9 cellular contexts compared by ENCODE assay signal in genomic region chr20:64056889-64057627, GRCh38. TPM values are rescaled to one million over a fixed set of nuclear protein-coding genes. Genes with fewer than 3 reads are reported as not detected.
DNase-seq lines count a peak whose midpoint lies in the region; ATAC-seq and TF ChIP-seq lines count a peak whose summit lies in the region.
"Had no signal": no experiment of that assay in that cellular context is flagged by ENCODE, and none has a peak within 500 bp of the region (broad histone marks: within the 10 kb centered on the region; RNA-seq: fewer than 3 reads in every experiment).

No MANE protein-coding gene starts in this region.

- no peaks in the 10 kb centered on the region for H4K20me1 ChIP-seq in mammary epithelial cell (ENCODE audit: insufficient read depth, low read length)

- in situ Hi-C loops in mammary epithelial cell (cut with MboI; ENCODE audit: low sequenced_read_pairs in 2 of 2), result no loop called here

- DNase-seq in activated naive CD4-positive, alpha-beta T cell treated with anti-CD3 and anti-CD28 coated beads for 36 hours, result no peak
- DNase-seq in activated naive CD4-positive, alpha-beta T cell (lab: John Stamatoyannopoulos, UW), result no peak
- no peak for DNase-seq in activated CD4-positive, alpha-beta memory T cell treated with anti-CD3 and anti-CD28 coated beads for 36 hours
- DNase-seq in left lobe of liver (ENCODE audit: low spot score) (no peak), thyroid gland (no peak), cortex of kidney (lab: John Stamatoyannopoulos, UW) (no peak), mammary epithelial cell (no peak), NCI-H524 (lab: John Stamatoyannopoulos, UW) (no peak)

- CTCF ChIA-PET in activated naive CD4-positive, alpha-beta T cell treated with anti-CD3 and anti-CD28 coated beads for 36 hours (lab: Charles Lee), result interaction anchor here (0.7 to 1.8 kb wide), 8 partner anchors 16 to 518 kb away, joined by 3 to 16 read pairs (median 4); partner anchors contain the start of gene PRPF6
- CTCF ChIA-PET in activated CD4-positive, alpha-beta memory T cell treated with anti-CD3 and anti-CD28 coated beads for 36 hours (lab: Charles Lee), result interaction anchor here (0.6 to 5.8 kb wide), 13 partner anchors 8 to 519 kb away, joined by 3 to 38 read pairs (median 3); partner anchors contain the start of genes C20orf204, OPRL1, PRPF6 and SAMD10
- CTCF ChIA-PET in mammary epithelial cell (lab: Charles Lee; ENCODE audit: low non-redundant PET), result no interaction called here

- no peak overlapping the region for H3K4me3 ChIP-seq in thyroid gland (replicated peaks in 1 of 3)
- no peak overlapping the region for H3K4me3 ChIP-seq in mammary epithelial cell (replicated peaks in 1 of 3; ENCODE audit: insufficient read depth in 1 of 3, low read depth in 2 of 3, low read length in 3 of 3)

- POLR2A ChIA-PET in activated CD4-positive, alpha-beta memory T cell treated with anti-CD3 and anti-CD28 coated beads for 36 hours (lab: Charles Lee), result interaction anchor here (0.6 to 1.5 kb wide), 4 partner anchors 18 to 185 kb away, joined by 3 to 5 read pairs (median 4); partner anchors contain the start of gene PRPF6

- dilution Hi-C loops in mammary epithelial cell (cut with HindIII; ENCODE audit: low sequenced_read_pairs), result no loop called here

- no peak for TF ChIP-seq POLR2A in thyroid gland (IDR thresholded peaks at IDR 0.05)

- H3K4me1 ChIP-seq in thyroid gland (peaks cover 0 to 1% of the 10 kb centered on the region in 2 donors), mammary epithelial cell (ENCODE audit: insufficient read depth, low read length) (peaks cover 16% of the 10 kb centered on the region)

- H3K9me3 Mint-ChIP-seq in activated naive CD4-positive, alpha-beta T cell treated with anti-CD3 and anti-CD28 coated beads for 36 hours, result no peaks in the 10 kb centered on the region
- H3K9me3 Mint-ChIP-seq in activated CD4-positive, alpha-beta memory T cell treated with anti-CD3 and anti-CD28 coated beads for 36 hours, result no peaks in the 10 kb centered on the region

- 55 to 65% methylated on average over 18 to 31 of the region's 39 CpGs for WGBS in thyroid gland, 2 donors
- WGBS in mammary epithelial cell (ENCODE audit: low coverage, missing lambda C conversion rate), result 72% methylated on average over 23 of the region's 39 CpGs

- peak overlapping the region in 2 of 3 donors; percentile 38 to 59 for H3K27ac ChIP-seq in thyroid gland
- H3K27ac ChIP-seq in mammary epithelial cell (ENCODE audit: insufficient read depth, low read depth, low read length), result no peak overlapping the region

- H3K36me3 Mint-ChIP-seq in activated naive CD4-positive, alpha-beta T cell treated with anti-CD3 and anti-CD28 coated beads for 36 hours (ENCODE audit: low read depth), result no peaks in the 10 kb centered on the region
- no peaks in the 10 kb centered on the region for H3K36me3 Mint-ChIP-seq in activated CD4-positive, alpha-beta memory T cell treated with anti-CD3 and anti-CD28 coated beads for 36 hours

- ATAC-seq in left lobe of liver, result peak; percentile 3

- no TSS peak for BruUV-seq in mammary epithelial cell (replicated peaks; lab: Mats Ljungman, UMichigan)

- no peaks in the 10 kb centered on the region for H3K27me3 ChIP-seq in thyroid gland
- H3K27me3 ChIP-seq in mammary epithelial cell (ENCODE audit: insufficient read depth, low read length), result no peaks in the 10 kb centered on the region
- H3K27me3 ChIP-seq: BE2C had no signal

- H3K9ac ChIP-seq in mammary epithelial cell (ENCODE audit: insufficient read depth, low read length), result no peak overlapping the region

- H3K27me3 Mint-ChIP-seq in activated naive CD4-positive, alpha-beta T cell treated with anti-CD3 and anti-CD28 coated beads for 36 hours (ENCODE audit: low read depth), result peaks cover 6% of the 10 kb centered on the region
- peaks cover 18% of the 10 kb centered on the region for H3K27me3 Mint-ChIP-seq in activated CD4-positive, alpha-beta memory T cell treated with anti-CD3 and anti-CD28 coated beads for 36 hours

- intact Hi-C loops in activated naive CD4-positive, alpha-beta T cell treated with anti-CD3 and anti-CD28 coated beads for 36 hours (cut with micrococcal nuclease), result loop anchor here (1.0 to 10.0 kb wide), 4 partner anchors 18 to 519 kb away; no protein-coding TSS in a partner anchor
- intact Hi-C loops in activated CD4-positive, alpha-beta memory T cell treated with anti-CD3 and anti-CD28 coated beads for 36 hours (cut with micrococcal nuclease), result loop anchor here (1.0 kb wide), 1 partner anchor 18 kb away; no protein-coding TSS in a partner anchor
- intact Hi-C loops in thyroid gland (cut with DNase I) (no loop called here), mammary epithelial cell (cut with micrococcal nuclease) (loop anchor here (1.0 to 5.0 kb wide), 2 partner anchors 18 to 475 kb away; no protein-coding TSS in a partner anchor)

- H3K4me3 Mint-ChIP-seq in activated naive CD4-positive, alpha-beta T cell treated with anti-CD3 and anti-CD28 coated beads for 36 hours, result peak overlapping the region; percentile 56
- peak overlapping the region; percentile 55 for H3K4me3 Mint-ChIP-seq in activated CD4-positive, alpha-beta memory T cell treated with anti-CD3 and anti-CD28 coated beads for 36 hours

- H2AFZ ChIP-seq in mammary epithelial cell (ENCODE audit: low read depth, low read length), result no peak overlapping the region

- no peak overlapping the region for H3K4me2 ChIP-seq in mammary epithelial cell (ENCODE audit: insufficient read depth, low read depth, low read length)

- H3K79me2 ChIP-seq in mammary epithelial cell (ENCODE audit: insufficient read depth, low read length), result no peaks in the 10 kb centered on the region

- H3K4me1 Mint-ChIP-seq in activated naive CD4-positive, alpha-beta T cell treated with anti-CD3 and anti-CD28 coated beads for 36 hours (ENCODE audit: low read depth), result peaks cover 19% of the 10 kb centered on the region
- H3K4me1 Mint-ChIP-seq in activated CD4-positive, alpha-beta memory T cell treated with anti-CD3 and anti-CD28 coated beads for 36 hours (ENCODE audit: low read depth), result peaks cover 14% of the 10 kb centered on the region

- H3K27ac Mint-ChIP-seq in activated naive CD4-positive, alpha-beta T cell treated with anti-CD3 and anti-CD28 coated beads for 36 hours, result no peak overlapping the region
- H3K27ac Mint-ChIP-seq in activated CD4-positive, alpha-beta memory T cell treated with anti-CD3 and anti-CD28 coated beads for 36 hours, result no peak overlapping the region

- H3K36me3 ChIP-seq in thyroid gland (no peaks in the 10 kb centered on the region), mammary epithelial cell (ENCODE audit: insufficient read depth, low read length) (no peaks in the 10 kb centered on the region)
- H3K36me3 ChIP-seq: BE2C had no signal

- no peak for TF ChIP-seq CTCF in thyroid gland (IDR thresholded peaks at IDR 0.05)
- no peak for TF ChIP-seq CTCF in mammary epithelial cell (conservative IDR thresholded peaks at IDR 0.05 in 1 of 2, IDR thresholded peaks at IDR 0.05 in 1 of 2; ENCODE audit: extremely low read depth in 1 of 2, insufficient read depth in 1 of 2, low read depth in 1 of 2, low read length in 2 of 2)

- H3K9me3 ChIP-seq in thyroid gland (no peaks in the 10 kb centered on the region), mammary epithelial cell (replicated peaks; ENCODE audit: insufficient read depth, low read length) (no peaks in the 10 kb centered on the region)
- H3K9me3 ChIP-seq: BE2C had no signal

RNA-seq across cellular contexts. Expression of gene TCEA2, which starts 5.9 kb away (rescaled TPM):
- 10 to 100 TPM; 16.7 to 18.2 TPM for total RNA-seq in activated naive CD4-positive, alpha-beta T cell treated with anti-CD3 and anti-CD28 coated beads for 36 hours
- total RNA-seq in activated CD4-positive, alpha-beta memory T cell treated with anti-CD3 and anti-CD28 coated beads for 36 hours, result 10 to 100 TPM; 27.3 to 29.9 TPM
- total RNA-seq in left lobe of liver, result 49.2 TPM
- total RNA-seq in thyroid gland, result 10 to 100 TPM; 20.9 to 43.1 (median 24.4) TPM
- total RNA-seq in mammary epithelial cell, result 10 to 100 TPM; 15.7 to 37.9 TPM
- 15.6 TPM for polyA plus RNA-seq in mammary epithelial cell
- polyA minus RNA-seq in mammary epithelial cell, result 26.4 TPM

RNA-seq across cellular contexts. Expression of gene SOX18, which starts 7.6 kb away (rescaled TPM):
- total RNA-seq in activated naive CD4-positive, alpha-beta T cell treated with anti-CD3 and anti-CD28 coated beads for 36 hours, result not detected
- not detected for total RNA-seq in activated CD4-positive, alpha-beta memory T cell treated with anti-CD3 and anti-CD28 coated beads for 36 hours
- 8.1 TPM for total RNA-seq in left lobe of liver
- 10 to 100 TPM in 2 of 4 donors, 1 to 10 TPM in 2; 7.5 to 16.9 (median 10.6) TPM for total RNA-seq in thyroid gland
- under 1 TPM in 1 of 2 donors, not detected in 1; 0.16 TPM for total RNA-seq in mammary epithelial cell
- polyA plus RNA-seq in mammary epithelial cell, result not detected
- not detected for polyA minus RNA-seq in mammary epithelial cell

RNA-seq across cellular contexts. Expression of gene C20orf204, which starts 21.1 kb away (rescaled TPM):
- 1 to 10 TPM; 1.1 to 1.7 TPM for total RNA-seq in activated naive CD4-positive, alpha-beta T cell treated with anti-CD3 and anti-CD28 coated beads for 36 hours
- total RNA-seq in activated CD4-positive, alpha-beta memory T cell treated with anti-CD3 and anti-CD28 coated beads for 36 hours, result 1 to 10 TPM; 3.1 TPM
- 0.68 TPM for total RNA-seq in left lobe of liver
- total RNA-seq in thyroid gland, result 1 to 10 TPM in 1 of 4 donors, under 1 TPM in 3; 0.11 to 2.6 (median 0.59) TPM
- 1 to 10 TPM in 1 of 2 donors, under 1 TPM in 1; 0.67 to 1.0 TPM for total RNA-seq in mammary epithelial cell
- polyA plus RNA-seq in mammary epithelial cell, result 0.03 TPM
- polyA minus RNA-seq in mammary epithelial cell, result not detected

RNA-seq across cellular contexts. Expression of gene RGS19, which starts 22.3 kb away (rescaled TPM):
- total RNA-seq in activated naive CD4-positive, alpha-beta T cell treated with anti-CD3 and anti-CD28 coated beads for 36 hours, result 10 to 100 TPM; 20.6 to 23.5 TPM
- 10 to 100 TPM; 43.2 to 44.4 TPM for total RNA-seq in activated CD4-positive, alpha-beta memory T cell treated with anti-CD3 and anti-CD28 coated beads for 36 hours
- total RNA-seq in left lobe of liver (4.6 TPM), thyroid gland (10 to 100 TPM; 10.5 to 17.2 (median 13.4) TPM), mammary epithelial cell (10 to 100 TPM in 1 of 2 donors, 1 to 10 TPM in 1; 9.5 to 15.9 TPM)
- polyA plus RNA-seq in mammary epithelial cell, result 13.9 TPM
- 8.8 TPM for polyA minus RNA-seq in mammary epithelial cell

RNA-seq across cellular contexts. Expression of gene OPRL1, which starts 22.8 kb away (rescaled TPM):
- under 1 TPM; 0.45 to 0.47 TPM for total RNA-seq in activated naive CD4-positive, alpha-beta T cell treated with anti-CD3 and anti-CD28 coated beads for 36 hours
- total RNA-seq in activated CD4-positive, alpha-beta memory T cell treated with anti-CD3 and anti-CD28 coated beads for 36 hours, result under 1 TPM; 0.63 to 0.71 TPM
- total RNA-seq in left lobe of liver (0.15 TPM), thyroid gland (under 1 TPM; 0.54 to 0.94 (median 0.68) TPM), mammary epithelial cell (under 1 TPM; 0.38 to 0.50 TPM)
- 0.24 TPM for polyA plus RNA-seq in mammary epithelial cell
- polyA minus RNA-seq in mammary epithelial cell, result 0.21 TPM
